ENCODE assay signal across 12 cellular contexts in the genomic region with DNA sequence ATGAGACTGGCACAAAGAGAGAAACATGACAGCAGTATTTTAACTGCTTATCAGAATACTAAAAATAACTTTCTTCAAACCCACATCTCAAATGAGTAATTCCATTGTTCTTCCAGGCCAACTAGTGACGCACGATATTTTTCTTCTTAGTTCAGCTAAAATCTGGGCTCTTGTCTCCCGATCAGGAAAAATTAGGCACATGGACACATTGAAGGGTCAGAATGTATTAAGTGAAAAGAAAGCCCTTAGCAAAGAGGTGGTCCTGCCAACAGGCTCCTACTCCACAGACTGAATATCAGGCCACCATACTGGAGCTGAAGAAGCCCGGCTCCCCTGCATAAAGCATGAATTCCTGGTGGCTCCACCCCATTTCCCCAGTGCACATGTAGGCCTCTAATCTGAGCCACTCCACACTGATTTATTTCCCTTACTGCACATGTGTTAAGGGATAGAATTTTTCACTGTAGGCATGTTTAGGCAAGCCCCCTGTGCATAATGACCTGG. TPM values are rescaled to one million over a fixed set of nuclear protein-coding genes. Genes with fewer than 3 reads are reported as not detected.
DNase-seq lines count a peak whose midpoint lies in the region; ATAC-seq, FAIRE-seq and TF ChIP-seq lines count a peak whose summit lies in the region.
"Had no signal": no experiment of that assay in that cellular context is flagged by ENCODE, and none has a peak within 500 bp of the region (broad histone marks: within the 10 kb centered on the region; RNA-seq: fewer than 3 reads in every experiment).

No MANE protein-coding gene starts in this region.

- TF ChIP-seq RAD21 in SK-N-SH (IDR thresholded peaks at IDR 0.05; ENCODE audit: low read length) (no peak), HepG2 (CRISPR knock-in tag; IDR thresholded peaks at IDR 0.05) (no peak)

- no TSS peak for BruUV-seq in HepG2 (replicated peaks; lab: Mats Ljungman, UMichigan)

- peak; percentile 42 for DNase-seq in NCI-H1105 treated with DMSO at 0.1 percent for 48 hours (lab: John Stamatoyannopoulos, UW)
- DNase-seq in NCI-H1105 (lab: John Stamatoyannopoulos, UW): no peak
- DNase-seq in SK-N-SH: no peak
- peak; percentile 94 for DNase-seq in fibroblast of pulmonary artery (ENCODE audit: low read depth)
- DNase-seq in spleen: peak; percentile 12
- no peak for DNase-seq in HepG2 (ENCODE audit: low spot score)
- DNase-seq in NCI-H526 treated with DMSO at 0.1 percent for 48 hours (lab: John Stamatoyannopoulos, UW): no peak
- DNase-seq: naive thymus-derived CD4-positive, alpha-beta T cell; T1000 had no signal

- H3K9ac ChIP-seq in SK-N-SH (peak overlapping the region; percentile 3; the same call in 1 of the 2 replicates), HepG2 (ENCODE audit: insufficient read depth, low read depth, low read length) (no peak overlapping the region)

- intact Hi-C loops in spleen (cut with DNase I; ENCODE audit: low total_unique reads) (no loop called here), HepG2 (cut with micrococcal nuclease; ENCODE audit: unreplicated experiment) (no loop called here)

- no peak for TF ChIP-seq EP300 in SK-N-SH (IDR thresholded peaks at IDR 0.05; ENCODE audit: borderline replicate concordance in 1 of 2, low read depth in 1 of 2, low read length in 1 of 2)
- no peak for TF ChIP-seq EP300 in HepG2 (IDR thresholded peaks at IDR 0.05; ENCODE audit: low read depth in 2 of 2, low read length in 2 of 2)
- TF ChIP-seq EP300 in HepG2 (CRISPR knock-in tag; IDR thresholded peaks at IDR 0.05; ENCODE audit: borderline replicate concordance): no peak

- peaks cover 5 to 13% of the 10 kb centered on the region in 2 experiments; a peak in 3 of 4 replicates for H3K4me1 ChIP-seq in SK-N-SH (ENCODE audit: control insufficient read depth in 1 of 2, insufficient read depth in 2 of 2, low read depth in 1 of 2, low read length in 1 of 2)
- peaks cover 3 to 31% (median 27%) of the 10 kb centered on the region in 6 donors for H3K4me1 ChIP-seq in spleen
- H3K4me1 ChIP-seq in HepG2 (ENCODE audit: insufficient read depth, low read length): peaks cover 22% of the 10 kb centered on the region

- peaks cover 9% of the 10 kb centered on the region for H3F3A ChIP-seq in SK-N-SH (replicated peaks; ENCODE audit: insufficient read depth)

- H3K4me2 ChIP-seq in SK-N-SH: no peak overlapping the region
- H3K4me2 ChIP-seq in HepG2 (ENCODE audit: low read depth, low read length): no peak overlapping the region

- no peak for TF ChIP-seq POLR2A in spleen (IDR thresholded peaks at IDR 0.05)
- TF ChIP-seq POLR2A in HepG2 (IDR thresholded peaks at IDR 0.05; ENCODE audit: insufficient read depth in 1 of 2, low read depth in 2 of 2, low read length in 2 of 2): no peak

- peaks cover 9% of the 10 kb centered on the region for H3K79me2 ChIP-seq in SK-N-SH (ENCODE audit: insufficient read depth)
- H3K79me2 ChIP-seq in HepG2 (ENCODE audit: insufficient read depth, low read length): no peaks in the 10 kb centered on the region

- peaks cover 2 to 3% of the 10 kb centered on the region in 2 experiments for H3K36me3 ChIP-seq in SK-N-SH (replicated peaks in 1 of 2; ENCODE audit: control insufficient read depth in 1 of 2, insufficient read depth in 2 of 2, low read length in 1 of 2)
- H3K36me3 ChIP-seq in spleen: peaks cover 0 to 3% (median 0%) of the 10 kb centered on the region in 6 donors
- no peaks in the 10 kb centered on the region for H3K36me3 ChIP-seq in HepG2 (replicated peaks in 1 of 2; ENCODE audit: control insufficient read depth in 1 of 2, insufficient read depth in 2 of 2, low read length in 2 of 2)
- H3K36me3 ChIP-seq: esophagus muscularis mucosa had no signal

- H4K20me1 ChIP-seq in SK-N-SH (ENCODE audit: insufficient read depth) (no peaks in the 10 kb centered on the region), HepG2 (ENCODE audit: insufficient read depth, low read length) (no peaks in the 10 kb centered on the region)

- no peak for ATAC-seq in HepG2
- ATAC-seq in GM21381 (IDR thresholded peaks at IDR 0.05; ENCODE audit: unreplicated experiment): no peak
- ATAC-seq: naive thymus-derived CD4-positive, alpha-beta T cell had no signal

- CTCF ChIA-PET in SK-N-SH (lab: Yijun Ruan, JAX) (interaction anchor here (1.0 to 2.1 kb wide), 2 partner anchors 10 to 82 kb away, joined by 4 to 6 read pairs; no protein-coding TSS in a partner anchor), HepG2 (lab: Yijun Ruan, JAX; ENCODE audit: low intra/inter-chr PET ratio, low total read pairs) (no interaction called here)

- 85% methylated on average over 4 of the region's 4 CpGs for WGBS in SK-N-SH (ENCODE audit: low lambda C conversion rate)
- 75 to 86% (median 84%) methylated on average over 4 of the region's 4 CpGs for WGBS in spleen, 5 donors
- 80% methylated on average over 4 of the region's 4 CpGs for WGBS in HepG2 (ENCODE audit: low lambda C conversion rate)

- no peak for FAIRE-seq in HepG2 (lab: Jason Lieb, UNC)
- FAIRE-seq: A204.1 had no signal

- no peak for TF ChIP-seq CTCF in SK-N-SH (IDR thresholded peaks at IDR 0.05)
- TF ChIP-seq CTCF in fibroblast of pulmonary artery (IDR thresholded peaks at IDR 0.05; ENCODE audit: low read length, missing control alignments): no peak
- no peak for TF ChIP-seq CTCF in spleen (IDR thresholded peaks at IDR 0.05 in 8 of 11, conservative IDR thresholded peaks at IDR 0.05 in 3 of 11)
- TF ChIP-seq CTCF in HepG2 (CRISPR knock-in tag; IDR thresholded peaks at IDR 0.05): no peak

- H3K9me2 ChIP-seq in SK-N-SH: no peaks in the 10 kb centered on the region

- POLR2A ChIA-PET in SK-N-SH (lab: Yijun Ruan, JAX): no interaction called here
- POLR2A ChIA-PET in HepG2 (lab: Yijun Ruan, JAX): no interaction called here

- H2AFZ ChIP-seq in SK-N-SH (ENCODE audit: low read depth) (peak overlapping the region; percentile 6), HepG2 (ENCODE audit: low read length) (no peak overlapping the region)

- H3K9me3 ChIP-seq in SK-N-SH: no peaks in the 10 kb centered on the region
- H3K9me3 ChIP-seq in spleen: no peaks in the 10 kb centered on the region
- no peaks in the 10 kb centered on the region for H3K9me3 ChIP-seq in HepG2 (ENCODE audit: low read length)
- H3K9me3 ChIP-seq: esophagus muscularis mucosa had no signal

- H3K4me3 ChIP-seq in SK-N-SH (ENCODE audit: low read depth in 2 of 2, low read length in 1 of 2) (no peak overlapping the region), fibroblast of pulmonary artery (replicated peaks; ENCODE audit: low read depth, low read length) (no peak overlapping the region), spleen (no peak overlapping the region), HepG2 (replicated peaks in 1 of 3; ENCODE audit: insufficient read depth in 1 of 3, low read depth in 2 of 3, low read length in 3 of 3) (no peak overlapping the region)
- H3K4me3 ChIP-seq: esophagus muscularis mucosa had no signal

- H3K27ac ChIP-seq in SK-N-SH (ENCODE audit: low read depth in 2 of 2, low read length in 1 of 2) (peak overlapping the region; percentile 4 to 62; a peak in 3 of 4 replicates), spleen (peak overlapping the region in 1 of 8 donors; percentile 41), HepG2 (ENCODE audit: extremely low read length, insufficient read depth, low read length) (no peak overlapping the region)

- in situ Hi-C loops in HepG2 (cut with HindIII; ENCODE audit: extremely low pct_ligation_motif_present, low pct_unique_long_range_greater_than_20kb): no loop called here

- no peaks in the 10 kb centered on the region for H3K27me3 ChIP-seq in SK-N-SH (ENCODE audit: insufficient read depth)
- H3K27me3 ChIP-seq in spleen (replicated peaks in 1 of 7): no peaks in the 10 kb centered on the region
- H3K27me3 ChIP-seq in HepG2 (ENCODE audit: control insufficient read depth in 1 of 2, insufficient read depth in 2 of 2, low read length in 2 of 2): no peaks in the 10 kb centered on the region
- H3K27me3 ChIP-seq: esophagus muscularis mucosa had no signal

RNA-seq across cellular contexts. Expression of gene CCM2, which starts 9.4 kb away (rescaled TPM):
- polyA plus RNA-seq in SK-N-SH (2012; rRNA removed): 65.6 and 83.2 TPM in 2 replicates
- polyA plus RNA-seq in SK-N-SH (2012; cell fraction: cytosol; rRNA removed): 46.0 and 71.9 TPM in 2 replicates
- polyA plus RNA-seq in SK-N-SH (2012; cell fraction: nucleus; rRNA removed): 81.6 and 98.7 TPM in 2 replicates
- 10 to 100 TPM; 67.8 to 94.2 (median 80.9) TPM for total RNA-seq in spleen
- polyA plus RNA-seq in spleen: 100 to 1,000 TPM in 2 of 3 donors, 10 to 100 TPM in 1; 80.8 to 108 (median 107) TPM
- total RNA-seq in HepG2 (2016; rRNA removed; fragmentation: Illumina TruSeq; extraction: Trizol): 14.2 and 15.8 TPM in 2 replicates
- 18.2 and 19.1 TPM in 2 replicates for total RNA-seq in HepG2 (2016; cell fraction: cytosol; rRNA removed; fragmentation: Illumina TruSeq; extraction: Trizol; ENCODE audit: low read depth)
- total RNA-seq in HepG2 (2016; cell fraction: insoluble cytoplasmic fraction; rRNA removed; fragmentation: Illumina TruSeq; extraction: Trizol): 12.5 and 16.6 TPM in 2 replicates
- 37.4 and 37.5 TPM in 2 replicates for total RNA-seq in HepG2 (2016; cell fraction: membrane; rRNA removed; fragmentation: Illumina TruSeq; extraction: Trizol)
- 9.5 and 10.1 TPM in 2 replicates for total RNA-seq in HepG2 (2016; cell fraction: nucleus; rRNA removed; fragmentation: Illumina TruSeq; extraction: Trizol)
- polyA plus RNA-seq in HepG2 (2011; rRNA removed): 13.7 and 20.8 TPM in 2 replicates
- 13.4 and 18.8 TPM in 2 replicates for polyA plus RNA-seq in HepG2 (2011; cell fraction: cytosol; rRNA removed)
- 21.0 and 23.0 TPM in 2 replicates for polyA plus RNA-seq in HepG2 (2011; cell fraction: nucleus; rRNA removed)
- polyA plus RNA-seq in HepG2 (2012): 10.2 and 13.2 TPM in 2 replicates
- polyA plus RNA-seq in HepG2 (2016; cell fraction: cytosol; fragmentation: Illumina TruSeq; extraction: Trizol; ENCODE audit: low read depth): 25.8 and 27.8 TPM in 2 replicates
- 14.5 and 18.7 TPM in 2 replicates for polyA plus RNA-seq in HepG2 (2016; cell fraction: insoluble cytoplasmic fraction; fragmentation: Illumina TruSeq; extraction: Trizol; ENCODE audit: low read depth)
- 34.2 and 39.7 TPM in 2 replicates for polyA plus RNA-seq in HepG2 (2016; cell fraction: membrane; fragmentation: Illumina TruSeq; extraction: Trizol; ENCODE audit: low read depth)
- 20.6 and 22.6 TPM in 2 replicates for polyA plus RNA-seq in HepG2 (2016; cell fraction: nucleus; fragmentation: Illumina TruSeq; extraction: Trizol; ENCODE audit: insufficient read depth, low read depth)
- 18.9 and 30.7 TPM in 2 replicates for polyA minus RNA-seq in HepG2 (2011; rRNA and poly(A)+ RNA removed; ENCODE audit: low replicate concordance)
- 8.0 and 10.6 TPM in 2 replicates for polyA minus RNA-seq in HepG2 (2011; cell fraction: cytosol; rRNA and poly(A)+ RNA removed)
- polyA minus RNA-seq in HepG2 (2011; cell fraction: nucleus; rRNA and poly(A)+ RNA removed): 3.9 and 8.0 TPM in 2 replicates

RNA-seq across cellular contexts. Expression of gene MYO1G, which starts 11.8 kb away (rescaled TPM):
- polyA plus RNA-seq in SK-N-SH (2012; rRNA removed): 0.05 and 0.10 TPM in 2 replicates
- 0.01 TPM in 2 replicates for polyA plus RNA-seq in SK-N-SH (2012; cell fraction: cytosol; rRNA removed)
- 0.24 and 0.26 TPM in 2 replicates for polyA plus RNA-seq in SK-N-SH (2012; cell fraction: nucleus; rRNA removed)
- 10 to 100 TPM; 36.4 to 68.6 (median 62.1) TPM for total RNA-seq in spleen
- polyA plus RNA-seq in spleen: 10 to 100 TPM; 27.9 to 61.1 (median 45.6) TPM
- 0.28 and 0.29 TPM in 2 replicates for total RNA-seq in HepG2 (2016; rRNA removed; fragmentation: Illumina TruSeq; extraction: Trizol)
- total RNA-seq in HepG2 (2016; cell fraction: cytosol; rRNA removed; fragmentation: Illumina TruSeq; extraction: Trizol; ENCODE audit: low read depth): 0.09 TPM in 1 of 2 replicates, not detected in the other
- total RNA-seq in HepG2 (2016; cell fraction: insoluble cytoplasmic fraction; rRNA removed; fragmentation: Illumina TruSeq; extraction: Trizol): 0.12 and 0.22 TPM in 2 replicates
- not detected in 2 replicates for total RNA-seq in HepG2 (2016; cell fraction: membrane; rRNA removed; fragmentation: Illumina TruSeq; extraction: Trizol)
- total RNA-seq in HepG2 (2016; cell fraction: nucleus; rRNA removed; fragmentation: Illumina TruSeq; extraction: Trizol): 0.28 TPM in 1 of 2 replicates, not detected in the other
- 1.1 and 2.4 TPM in 2 replicates for polyA plus RNA-seq in HepG2 (2011; rRNA removed)
- 0.71 and 1.2 TPM in 2 replicates for polyA plus RNA-seq in HepG2 (2011; cell fraction: cytosol; rRNA removed)
- 3.8 and 5.7 TPM in 2 replicates for polyA plus RNA-seq in HepG2 (2011; cell fraction: nucleus; rRNA removed)
- 0.44 and 1.2 TPM in 2 replicates for polyA plus RNA-seq in HepG2 (2012)
- polyA plus RNA-seq in HepG2 (2016; cell fraction: cytosol; fragmentation: Illumina TruSeq; extraction: Trizol; ENCODE audit: low read depth): not detected in 2 replicates
- polyA plus RNA-seq in HepG2 (2016; cell fraction: insoluble cytoplasmic fraction; fragmentation: Illumina TruSeq; extraction: Trizol; ENCODE audit: low read depth): 0.15 and 0.21 TPM in 2 replicates
- 0.08 TPM in 1 of 2 replicates, not detected in the other for polyA plus RNA-seq in HepG2 (2016; cell fraction: membrane; fragmentation: Illumina TruSeq; extraction: Trizol; ENCODE audit: low read depth)
- polyA plus RNA-seq in HepG2 (2016; cell fraction: nucleus; fragmentation: Illumina TruSeq; extraction: Trizol; ENCODE audit: insufficient read depth, low read depth): 0.31 and 0.44 TPM in 2 replicates
- polyA minus RNA-seq in HepG2 (2011; rRNA and poly(A)+ RNA removed; ENCODE audit: low replicate concordance): 1.7 and 89.4 TPM in 2 replicates
- 0.70 and 1.2 TPM in 2 replicates for polyA minus RNA-seq in HepG2 (2011; cell fraction: cytosol; rRNA and poly(A)+ RNA removed)
- 1.4 and 2.6 TPM in 2 replicates for polyA minus RNA-seq in HepG2 (2011; cell fraction: nucleus; rRNA and poly(A)+ RNA removed)

Comparison
In these comparisons a context has a peak if more than half of its experiments do, and no peak if none do; other contexts are left out.
1. DNase-seq: peak in NCI-H1105 treated with DMSO at 0.1 percent for 48 hours (single experiment), fibroblast of pulmonary artery (single experiment) and spleen (single experiment); none in NCI-H1105 (single experiment), SK-N-SH (single experiment), HepG2 (single experiment) and NCI-H526 treated with DMSO at 0.1 percent for 48 hours (single experiment).
2. RNA of gene MYO1G, which starts 11.8 kb away (polyA plus RNA-seq): 27.9 to 61.1 TPM in spleen; 0.08 to 5.7 TPM in HepG2 and 0.01 to 0.26 TPM in SK-N-SH; every median in the first group is over 4 times any median in the second.